Comparison of ENCODE assay signal across 22 cellular contexts in genomic region chr1:160325252-160325651, GRCh38. TPM values are rescaled to one million over a fixed set of nuclear protein-coding genes. Genes with fewer than 3 reads are reported as not detected.
DNase-seq lines count a peak whose midpoint lies in the region; ATAC-seq and TF ChIP-seq lines count a peak whose summit lies in the region.
"Had no signal": no experiment of that assay in that cellular context is flagged by ENCODE, and none has a peak within 500 bp of the region (broad histone marks: within the 10 kb centered on the region; RNA-seq: fewer than 3 reads in every experiment).

No MANE protein-coding gene starts in this region.

- H3K27me3 ChIP-seq in thyroid gland, result no peaks in the 10 kb centered on the region
- no peaks in the 10 kb centered on the region for H3K27me3 ChIP-seq in WERI-Rb-1 (ENCODE audit: insufficient read depth, low read depth, severe bottlenecking)
- H3K27me3 ChIP-seq: esophagus muscularis mucosa, neutrophil, tibial nerve had no signal

- no peaks in the 10 kb centered on the region for H3K4me1 ChIP-seq in thyroid gland

- H3K4me3 ChIP-seq in thyroid gland (replicated peaks in 1 of 3) (no peak overlapping the region), WERI-Rb-1 (ENCODE audit: low read depth, low read length) (no peak overlapping the region)
- H3K4me3 ChIP-seq: esophagus muscularis mucosa, tibial nerve had no signal

- no peaks in the 10 kb centered on the region for H3K9me3 Mint-ChIP-seq in activated naive CD4-positive, alpha-beta T cell treated with anti-CD3 and anti-CD28 coated beads, Interleukin-2, amount 50 U/mL, for 24 hours
- H3K9me3 Mint-ChIP-seq in activated naive CD4-positive, alpha-beta T cell treated with anti-CD3 and anti-CD28 coated beads, Interleukin-2, amount 10 ng/mL, durations not matched to agents 7 days and 5 days, result no peaks in the 10 kb centered on the region

- ATAC-seq in HG02623 (IDR thresholded peaks at IDR 0.05; ENCODE audit: unreplicated experiment), result no peak
- ATAC-seq: left lobe of liver had no signal

- peaks cover 66 to 78% of the 10 kb centered on the region in 2 donors for H3K36me3 ChIP-seq in thyroid gland
- H3K36me3 ChIP-seq in WERI-Rb-1, result peaks cover 90% of the 10 kb centered on the region

- TF ChIP-seq CTCF in thyroid gland (IDR thresholded peaks at IDR 0.05), result no peak
- no peak for TF ChIP-seq CTCF in WERI-Rb-1 (IDR thresholded peaks at IDR 0.05; ENCODE audit: low read depth, low read length)

- H3K4me1 Mint-ChIP-seq in activated naive CD4-positive, alpha-beta T cell treated with anti-CD3 and anti-CD28 coated beads, Interleukin-2, amount 50 U/mL, for 24 hours, result peaks cover 17% of the 10 kb centered on the region
- no peaks in the 10 kb centered on the region for H3K4me1 Mint-ChIP-seq in activated naive CD4-positive, alpha-beta T cell treated with anti-CD3 and anti-CD28 coated beads, Interleukin-2, amount 10 ng/mL, durations not matched to agents 7 days and 5 days

- H3K9me3 ChIP-seq in thyroid gland (no peaks in the 10 kb centered on the region), WERI-Rb-1 (ENCODE audit: severe bottlenecking) (no peaks in the 10 kb centered on the region)
- H3K9me3 ChIP-seq: esophagus muscularis mucosa, neutrophil, tibial nerve had no signal

- H3K27ac Mint-ChIP-seq in activated naive CD4-positive, alpha-beta T cell treated with anti-CD3 and anti-CD28 coated beads, Interleukin-2, amount 50 U/mL, for 24 hours, result peak overlapping the region; percentile 54
- no peak overlapping the region for H3K27ac Mint-ChIP-seq in activated naive CD4-positive, alpha-beta T cell treated with anti-CD3 and anti-CD28 coated beads, Interleukin-2, amount 10 ng/mL, durations not matched to agents 7 days and 5 days

- no peak overlapping the region for H3K4me3 Mint-ChIP-seq in activated naive CD4-positive, alpha-beta T cell treated with anti-CD3 and anti-CD28 coated beads, Interleukin-2, amount 50 U/mL, for 24 hours
- H3K4me3 Mint-ChIP-seq in activated naive CD4-positive, alpha-beta T cell treated with anti-CD3 and anti-CD28 coated beads, Interleukin-2, amount 10 ng/mL, durations not matched to agents 7 days and 5 days, result no peak overlapping the region
- H3K4me3 Mint-ChIP-seq: CD14-positive monocyte had no signal

- no peaks in the 10 kb centered on the region for H3K27me3 Mint-ChIP-seq in activated naive CD4-positive, alpha-beta T cell treated with anti-CD3 and anti-CD28 coated beads, Interleukin-2, amount 50 U/mL, for 24 hours
- H3K27me3 Mint-ChIP-seq in activated naive CD4-positive, alpha-beta T cell treated with anti-CD3 and anti-CD28 coated beads, Interleukin-2, amount 10 ng/mL, durations not matched to agents 7 days and 5 days, result no peaks in the 10 kb centered on the region

- no peak for DNase-seq in activated naive CD4-positive, alpha-beta T cell treated with anti-CD3 and anti-CD28 coated beads, Interleukin-2, amount 10 ng/mL, durations not matched to agents 7 days and 5 days
- DNase-seq in NCI-H2029 (lab: John Stamatoyannopoulos, UW), result peak; percentile 92
- DNase-seq in NCI-H748 treated with DMSO at 0.1 percent for 48 hours (lab: John Stamatoyannopoulos, UW), result peak; percentile 91
- DNase-seq in thyroid gland, result no peak
- no peak for DNase-seq in WERI-Rb-1
- DNase-seq: activated gamma-delta T cell; anterior cingulate cortex; DND-41; effector CD8-positive, alpha-beta T cell; NCI-H526; retina; stimulated activated CD4-positive, alpha-beta T cell treated with anti-CD3 and anti-CD28 coated beads, Interleukin-12 subunit alpha, Interleukin-12 subunit beta, amount 100 ng/mL, for 4 hours had no signal

- no peak for TF ChIP-seq POLR2A in thyroid gland (IDR thresholded peaks at IDR 0.05)

- peaks cover 32% of the 10 kb centered on the region for H3K36me3 Mint-ChIP-seq in activated naive CD4-positive, alpha-beta T cell treated with anti-CD3 and anti-CD28 coated beads, Interleukin-2, amount 50 U/mL, for 24 hours
- H3K36me3 Mint-ChIP-seq in activated naive CD4-positive, alpha-beta T cell treated with anti-CD3 and anti-CD28 coated beads, Interleukin-2, amount 10 ng/mL, durations not matched to agents 7 days and 5 days, result peaks cover 66% of the 10 kb centered on the region

- CTCF ChIA-PET in activated naive CD4-positive, alpha-beta T cell treated with anti-CD3 and anti-CD28 coated beads, Interleukin-2, amount 10 ng/mL, durations not matched to agents 7 days and 5 days (lab: Charles Lee), result interaction anchor here (1.2 kb wide), 1 partner anchor 246 kb away, joined by 5 read pairs; no protein-coding TSS in a partner anchor

- 99% methylated on average over 4 of the region's 4 CpGs for WGBS in thyroid gland, 2 donors

- H3K27ac ChIP-seq in temporal lobe (ENCODE audit: low read depth, low read length) (peak overlapping the region; percentile 46), thyroid gland (no peak overlapping the region), WERI-Rb-1 (no peak overlapping the region)
- H3K27ac ChIP-seq: esophagus muscularis mucosa, neutrophil, tibial nerve had no signal

- intact Hi-C loops in thyroid gland (cut with DNase I), result no loop called here

RNA-seq across cellular contexts. Expression of gene COPA, which starts 17.8 kb away (rescaled TPM):
- total RNA-seq in temporal lobe, result 121 TPM
- 100 to 1,000 TPM; 172 to 334 (median 182) TPM for total RNA-seq in thyroid gland

RNA-seq across cellular contexts. Expression of gene NCSTN, which starts 17.9 kb away (rescaled TPM):
- 72.5 TPM for total RNA-seq in temporal lobe
- 10 to 100 TPM; 50.8 to 80.1 (median 68.5) TPM for total RNA-seq in thyroid gland

RNA-seq across cellular contexts. Expression of gene PEX19, which starts 40.3 kb away (rescaled TPM):
- total RNA-seq in temporal lobe (21.1 TPM), thyroid gland (100 to 1,000 TPM in 2 of 4 donors, 10 to 100 TPM in 2; 65.2 to 120 (median 85.3) TPM)

RNA-seq across cellular contexts. Expression of gene NHLH1, which starts 41.6 kb away (rescaled TPM):
- total RNA-seq in temporal lobe (0.98 TPM), thyroid gland (not detected)
- total RNA-seq: esophagus muscularis mucosa, mononuclear cell, SK-MEL-5, tibial nerve had no signal

Comparison
In these comparisons a context has a peak if more than half of its experiments do, and no peak if none do; other contexts are left out.
1. DNase-seq: peak in NCI-H2029 (single experiment) and NCI-H748 treated with DMSO at 0.1 percent for 48 hours (single experiment); none in activated naive CD4-positive, alpha-beta T cell treated with anti-CD3 and anti-CD28 coated beads, Interleukin-2, amount 10 ng/mL, durations not matched to agents 7 days and 5 days (single experiment), thyroid gland (0 of 2) and WERI-Rb-1 (single experiment).